In the genomic region with DNA sequence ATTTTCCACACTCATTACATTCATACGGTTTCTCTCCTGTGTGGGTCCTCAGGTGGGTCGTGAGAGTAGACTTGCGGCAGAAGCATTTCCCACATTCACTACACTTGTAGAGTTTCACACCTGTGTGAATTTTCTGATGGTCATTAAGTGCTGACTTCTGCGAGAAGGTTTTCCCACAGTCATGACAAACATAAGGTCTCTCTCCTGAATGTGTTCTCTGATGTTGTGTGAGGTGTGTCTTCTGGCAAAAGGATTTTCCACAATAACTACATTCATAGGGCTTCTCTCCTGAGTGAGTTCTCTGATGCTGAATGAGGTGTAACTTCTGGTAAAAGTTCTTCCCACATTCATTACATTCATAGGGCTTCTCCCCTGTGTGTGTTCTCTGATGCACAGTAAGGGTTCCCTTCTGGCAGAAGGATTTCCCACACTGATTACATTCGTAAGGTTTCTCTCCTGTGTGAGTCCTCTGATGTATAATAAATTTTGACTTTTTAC, we compare ENCODE assay signal across 11 cellular contexts. TPM values are rescaled to one million over a fixed set of nuclear protein-coding genes. Genes with fewer than 3 reads are reported as not detected.
A peak's percentile ranks its signal among the peaks of the same experiment; 100 is the strongest.
DNase-seq lines count a peak whose midpoint lies in the region; ATAC-seq and TF ChIP-seq lines count a peak whose summit lies in the region.
"Had no signal": no experiment of that assay in that cellular context is flagged by ENCODE, and none has a peak within 500 bp of the region (broad histone marks: within the 10 kb centered on the region; RNA-seq: fewer than 3 reads in every experiment).

No MANE protein-coding gene starts in this region.

- in situ Hi-C loops in IMR-90 (cut with MboI; ENCODE audit: low sequenced_read_pairs) (no loop called here), GM13976 (cut with MboI; ENCODE audit: low sequenced_read_pairs, unreplicated experiment) (no loop called here)

- peaks cover 95% of the 10 kb centered on the region for H3K9me3 ChIP-seq in IMR-90 (ENCODE audit: control insufficient read depth, insufficient read depth, low read length)
- peaks cover 55% of the 10 kb centered on the region for H3K9me3 ChIP-seq in mucosa of stomach (ENCODE audit: control insufficient read depth, low read length)

- H3K27ac ChIP-seq in IMR-90 (ENCODE audit: insufficient read depth, low read length): no peak overlapping the region

- CTCF ChIA-PET in IMR-90 (lab: Yijun Ruan, JAX): no interaction called here

- H2BK5ac ChIP-seq in IMR-90 (ENCODE audit: low read depth, low read length, poor library complexity, severe bottlenecking): no peak overlapping the region

- no peaks in the 10 kb centered on the region for H3K9me1 ChIP-seq in IMR-90 (ENCODE audit: insufficient read depth, low read length)

- dilution Hi-C loops in IMR-90 (cut with HindIII; ENCODE audit: low sequenced_read_pairs, unreplicated experiment): no loop called here

- no peak overlapping the region for H2BK20ac ChIP-seq in IMR-90 (ENCODE audit: low read depth, low read length)

- POLR2A ChIA-PET in IMR-90 (lab: Charles Lee; ENCODE audit: unreplicated experiment): no interaction called here

- ATAC-seq in IMR-90 (ENCODE audit: low read depth) (no peak), GM18519 (IDR thresholded peaks at IDR 0.05; ENCODE audit: low FRiP score, unreplicated experiment) (no peak)

- no peak overlapping the region for H3K4ac ChIP-seq in IMR-90 (ENCODE audit: low read depth, low read length)

- H2BK120ac ChIP-seq in IMR-90 (ENCODE audit: low read depth, low read length): no peak overlapping the region

- H2AFZ ChIP-seq in IMR-90 (replicated peaks; ENCODE audit: low read length, poor library complexity): no peak overlapping the region

- H4K20me1 ChIP-seq in IMR-90 (ENCODE audit: insufficient read depth, low read length): no peaks in the 10 kb centered on the region; the same call in 1 of the 2 replicates

- H3K18ac ChIP-seq in IMR-90 (ENCODE audit: low read depth, low read length): no peak overlapping the region

- H3K56ac ChIP-seq in IMR-90 (ENCODE audit: extremely low read depth, insufficient read depth, low read length): no peak overlapping the region

- H4K5ac ChIP-seq in IMR-90 (ENCODE audit: low read depth, low read length): no peak overlapping the region

- H3K79me1 ChIP-seq in IMR-90 (ENCODE audit: low read depth in 1 of 2, low read length in 2 of 2): peaks cover 0 to 7% of the 10 kb centered on the region in 2 experiments; a peak in 1 of 4 replicates

- no peak for TF ChIP-seq POLR2A in IMR-90 (IDR thresholded peaks at IDR 0.05; ENCODE audit: low read depth, low read length)

- H3K23ac ChIP-seq in IMR-90 (ENCODE audit: low read depth, low read length): no peak overlapping the region

- H3K9ac ChIP-seq in IMR-90 (ENCODE audit: low read depth, low read length) (no peak overlapping the region), mucosa of stomach (ENCODE audit: low read length) (no peak overlapping the region)

- no CpG with 5 or more reads among the region's 5 CpGs for WGBS in IMR-90 (ENCODE audit: extremely low coverage in 2 of 2, insufficient read length in 1 of 2), 2 experiments

- H3K4me3 ChIP-seq in IMR-90 (ENCODE audit: insufficient read depth, low read depth, low read length) (no peak overlapping the region), choroid plexus epithelial cell (ENCODE audit: low read depth, low read length) (no peak overlapping the region), mucosa of stomach (ENCODE audit: low read length) (peak overlapping the region; percentile 11)

- TSS peak; percentile 23 for BruUV-seq in IMR-90 (replicated peaks; lab: Mats Ljungman, UMichigan)

- DNase-seq in DMS153 (lab: John Stamatoyannopoulos, UW): peak; percentile 21
- DNase-seq in IMR-90: peak; percentile 30
- DNase-seq in choroid plexus epithelial cell (ENCODE audit: low read depth): peak; percentile 46
- DNase-seq in activated effector memory CD4-positive, alpha-beta T cell treated with anti-CD3 and anti-CD28 coated beads, Interleukin-2, amount 50 U/mL, for 16 hours: no peak
- DNase-seq in GM13976 (ENCODE audit: low spot score): no peak
- DNase-seq: activated CD4-positive, alpha-beta T cell treated with anti-CD3 and anti-CD28 coated beads, Interleukin-2, amount 50 U/mL, for 1 hour; anterior cingulate cortex; foreskin fibroblast; NCI-H510A treated with DMSO at 0.1 percent for 48 hours had no signal

- intact Hi-C loops in IMR-90 (cut with micrococcal nuclease): no loop called here

- H3K36me3 ChIP-seq in IMR-90 (ENCODE audit: control insufficient read depth, insufficient read depth, low read length) (peaks cover 88% of the 10 kb centered on the region), mucosa of stomach (ENCODE audit: control insufficient read depth, insufficient read depth, low read length) (peaks cover 38% of the 10 kb centered on the region)

- no peak overlapping the region for H3K4me2 ChIP-seq in IMR-90 (ENCODE audit: low read depth, low read length)

- no peak overlapping the region for H4K8ac ChIP-seq in IMR-90 (ENCODE audit: low read depth in 2 of 2, low read length in 2 of 2)

- TF ChIP-seq RAD21 in IMR-90 (IDR thresholded peaks at IDR 0.05; ENCODE audit: low read length): no peak

- no peak overlapping the region for H3K14ac ChIP-seq in IMR-90 (replicated peaks; ENCODE audit: low read depth, low read length)

- H2AK9ac ChIP-seq in IMR-90 (replicated peaks; ENCODE audit: low read depth, low read length, poor library complexity): no peak overlapping the region

- TF ChIP-seq CTCF in IMR-90 (conservative IDR thresholded peaks at IDR 0.05; ENCODE audit: low read depth, low read length) (no peak), choroid plexus epithelial cell (conservative IDR thresholded peaks at IDR 0.05; ENCODE audit: low read depth, low read length) (no peak), GM13976 (IDR thresholded peaks at IDR 0.05; ENCODE audit: borderline replicate concordance, control extremely low read depth, extremely low read depth, insufficient read depth, missing control alignments) (no peak)

- H4K91ac ChIP-seq in IMR-90 (ENCODE audit: insufficient read depth, low read depth, low read length): no peak overlapping the region

- H3K27me3 ChIP-seq in IMR-90 (ENCODE audit: control insufficient read depth, insufficient read depth, low read length) (no peaks in the 10 kb centered on the region), mucosa of stomach (ENCODE audit: control insufficient read depth, insufficient read depth, low read length) (no peaks in the 10 kb centered on the region)

- no peak overlapping the region for H2BK15ac ChIP-seq in IMR-90 (ENCODE audit: low read depth, low read length)

- H2AK5ac ChIP-seq in IMR-90 (ENCODE audit: low read depth, low read length): no peak overlapping the region

- H3K4me1 ChIP-seq in IMR-90 (ENCODE audit: control insufficient read depth, insufficient read depth, low read length) (no peaks in the 10 kb centered on the region), mucosa of stomach (ENCODE audit: control insufficient read depth, insufficient read depth, low read length) (no peaks in the 10 kb centered on the region)

TF ChIP-seq in IMR-90, 13 proteins besides CTCF, POLR2A, EP300 and RAD21:
- TF ChIP-seq RFX5 (IDR thresholded peaks at IDR 0.05; ENCODE audit: low read depth, low read length): no peak
- TF ChIP-seq, protein P1, sequence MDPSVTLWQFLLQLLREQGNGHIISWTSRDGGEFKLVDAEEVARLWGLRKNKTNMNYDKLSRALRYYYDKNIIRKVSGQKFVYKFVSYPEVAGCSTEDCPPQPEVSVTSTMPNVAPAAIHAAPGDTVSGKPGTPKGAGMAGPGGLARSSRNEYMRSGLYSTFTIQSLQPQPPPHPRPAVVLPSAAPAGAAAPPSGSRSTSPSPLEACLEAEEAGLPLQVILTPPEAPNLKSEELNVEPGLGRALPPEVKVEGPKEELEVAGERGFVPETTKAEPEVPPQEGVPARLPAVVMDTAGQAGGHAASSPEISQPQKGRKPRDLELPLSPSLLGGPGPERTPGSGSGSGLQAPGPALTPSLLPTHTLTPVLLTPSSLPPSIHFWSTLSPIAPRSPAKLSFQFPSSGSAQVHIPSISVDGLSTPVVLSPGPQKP (IDR thresholded peaks at IDR 0.05; ENCODE audit: borderline replicate concordance, low read depth, low read length): no peak
- no peak for TF ChIP-seq CHD1 (IDR thresholded peaks at IDR 0.05; ENCODE audit: low read depth, low read length)
- TF ChIP-seq FOS (IDR thresholded peaks at IDR 0.05; ENCODE audit: low read depth, low read length): no peak
- TF ChIP-seq MXI1 (IDR thresholded peaks at IDR 0.05; ENCODE audit: borderline replicate concordance, low read depth, low read length): no peak
- TF ChIP-seq RCOR1 (IDR thresholded peaks at IDR 0.05; ENCODE audit: insufficient replicate concordance, low read length): no peak
- no peak for TF ChIP-seq MAFK (IDR thresholded peaks at IDR 0.05; ENCODE audit: low read depth, low read length)
- TF ChIP-seq CEBPB (IDR thresholded peaks at IDR 0.05; ENCODE audit: low read depth, low read length): no peak
- no peak for TF ChIP-seq MAZ (IDR thresholded peaks at IDR 0.05; ENCODE audit: borderline replicate concordance, low read depth, low read length)
- no peak for TF ChIP-seq SMC3 (IDR thresholded peaks at IDR 0.05; ENCODE audit: low read depth, low read length)
- no peak for TF ChIP-seq NFE2L2 (IDR thresholded peaks at IDR 0.05; ENCODE audit: low read depth, low read length)

RNA-seq across cellular contexts. Expression of a gene that starts 15.1 kb away (rescaled TPM):
- 20.8 and 22.8 TPM in 2 replicates for total RNA-seq in IMR-90 (2012; rRNA removed)
- 5.4 and 8.2 TPM in 2 replicates for polyA plus RNA-seq in IMR-90 (2012; rRNA removed)
- polyA plus RNA-seq in IMR-90 (2012; cell fraction: cytosol; rRNA removed): 1.3 and 1.5 TPM in 2 replicates
- 7.8 and 34.0 TPM in 2 replicates for polyA plus RNA-seq in IMR-90 (2012; cell fraction: nucleus; rRNA removed; ENCODE audit: low replicate concordance)

RNA-seq across cellular contexts. Expression of a gene that starts 54.5 kb away (rescaled TPM):
- total RNA-seq in IMR-90 (2012; rRNA removed): 3.2 and 6.1 TPM in 2 replicates
- 7.2 and 8.8 TPM in 2 replicates for polyA plus RNA-seq in IMR-90 (2012; rRNA removed)
- 4.3 and 7.0 TPM in 2 replicates for polyA plus RNA-seq in IMR-90 (2012; cell fraction: cytosol; rRNA removed)
- polyA plus RNA-seq in IMR-90 (2012; cell fraction: nucleus; rRNA removed; ENCODE audit: low replicate concordance): 37.8 and 74.7 TPM in 2 replicates

Comparison
In these comparisons a context has a peak if more than half of its experiments do, and no peak if none do; other contexts are left out.
1. DNase-seq: peak in DMS153 (single experiment), IMR-90 (single experiment) and choroid plexus epithelial cell (single experiment); none in activated effector memory CD4-positive, alpha-beta T cell treated with anti-CD3 and anti-CD28 coated beads, Interleukin-2, amount 50 U/mL, for 16 hours (single experiment) and GM13976 (single experiment).